In the genomic region with DNA sequence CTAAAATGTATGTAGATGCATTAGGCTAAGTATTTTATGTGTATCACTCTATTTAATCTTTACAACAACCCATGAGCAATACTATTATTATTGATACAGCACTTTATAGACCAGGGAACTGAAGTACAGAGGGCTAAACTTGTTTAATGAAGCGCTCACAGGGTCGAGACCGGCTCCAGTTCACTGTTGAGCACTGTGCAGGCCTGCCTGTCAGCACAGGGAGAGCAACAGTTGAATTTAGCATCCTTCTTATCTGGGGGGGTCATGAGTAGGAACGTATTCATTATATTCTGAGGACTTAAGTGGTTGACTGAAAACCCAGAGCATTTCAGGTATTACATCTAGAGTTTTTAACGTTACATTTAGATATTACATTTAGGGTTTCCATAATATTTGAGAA, we compare ENCODE assay signal across 29 cellular contexts.
"Had no signal": no experiment of that assay in that cellular context is flagged by ENCODE, and none has a peak within 500 bp of the region (broad histone marks: within the 10 kb centered on the region; RNA-seq: fewer than 3 reads in every experiment).

No MANE protein-coding gene starts in this region.

- H3K36me3 ChIP-seq: left lung, ovary, prostate gland, stomach, suprapubic skin, thoracic aorta, tibial artery, upper lobe of right lung had no signal

- H3K4me1 ChIP-seq: prostate gland, stomach, suprapubic skin, upper lobe of right lung had no signal

- H3K27me3 Mint-ChIP-seq: naive B cell; stimulated activated naive B cell treated with anti-CD40 and anti-IgM and Interleukin-4, amounts not matched to agents 10 μg/mL and 1 μg/mL and 100 μg/mL, for 72 hours had no signal

- H3K27ac ChIP-seq: left lung, ovary, prostate gland, skin epidermis, stomach, suprapubic skin, thoracic aorta, tibial artery, upper lobe of right lung had no signal

- H3K27ac Mint-ChIP-seq: immature natural killer cell; mesothelial cell of epicardium; naive B cell; natural killer cell; stimulated activated naive B cell treated with anti-CD40 and anti-IgM and Interleukin-4, amounts not matched to agents 10 μg/mL and 1 μg/mL and 100 μg/mL, for 72 hours had no signal

- FAIRE-seq: islet of Langerhans, urothelium cell line had no signal

- H3K4me3 Mint-ChIP-seq: immature natural killer cell; mesothelial cell of epicardium; naive B cell; natural killer cell; stimulated activated naive B cell treated with anti-CD40 and anti-IgM and Interleukin-4, amounts not matched to agents 10 μg/mL and 1 μg/mL and 100 μg/mL, for 72 hours had no signal

- H3K36me3 Mint-ChIP-seq: immature natural killer cell; mesothelial cell of epicardium; naive B cell; natural killer cell; stimulated activated naive B cell treated with anti-CD40 and anti-IgM and Interleukin-4, amounts not matched to agents 10 μg/mL and 1 μg/mL and 100 μg/mL, for 72 hours had no signal

- H3K9me3 Mint-ChIP-seq: immature natural killer cell had no signal

- DNase-seq: hypothalamus; immature natural killer cell; kidney; left colon; left lung; mesendoderm; naive B cell; natural killer cell; ovary; retina; right cardiac atrium; stimulated activated CD4-positive, alpha-beta T cell treated with anti-CD3 and anti-CD28 coated beads, Interleukin-12 subunit alpha, Interleukin-12 subunit beta, amount 100 ng/mL, for 4 hours; stimulated activated CD4-positive, alpha-beta T cell treated with anti-CD3 and anti-CD28 coated beads, Interleukin-15, amount 100 ng/mL, for 24 hours; stimulated activated CD4-positive, alpha-beta T cell treated with anti-CD3 and anti-CD28 coated beads, Interleukin-2, amount 100 ng/mL, for 24 hours; stimulated activated CD4-positive, alpha-beta T cell treated with anti-CD3 and anti-CD28 coated beads, Interleukin-4, amount 100 ng/mL, for 1 hour; stimulated activated naive B cell treated with anti-CD40 and anti-IgM and Interleukin-4, amounts not matched to agents 10 μg/mL and 1 μg/mL and 100 μg/mL, for 72 hours; stimulated activated naive CD8-positive, alpha-beta T cell treated with anti-CD3 and anti-CD28 coated beads, Interleukin-15, Interleukin-2, amounts not matched to agents 100 U/mL and 50 U/mL, for 24 hours; stomach; tibial artery; trophoblast cell; upper lobe of right lung had no signal

- H3K4me1 Mint-ChIP-seq: immature natural killer cell; naive B cell; natural killer cell; stimulated activated naive B cell treated with anti-CD40 and anti-IgM and Interleukin-4, amounts not matched to agents 10 μg/mL and 1 μg/mL and 100 μg/mL, for 72 hours had no signal

- H3K27me3 ChIP-seq: left lung, ovary, stomach, suprapubic skin, tibial artery, upper lobe of right lung had no signal

- H3K4me3 ChIP-seq: left lung, lung, ovary, prostate gland, skin epidermis, stomach, suprapubic skin, thoracic aorta, tibial artery, upper lobe of right lung had no signal
